10 cellular contexts compared by ENCODE assay signal in the genomic region with DNA sequence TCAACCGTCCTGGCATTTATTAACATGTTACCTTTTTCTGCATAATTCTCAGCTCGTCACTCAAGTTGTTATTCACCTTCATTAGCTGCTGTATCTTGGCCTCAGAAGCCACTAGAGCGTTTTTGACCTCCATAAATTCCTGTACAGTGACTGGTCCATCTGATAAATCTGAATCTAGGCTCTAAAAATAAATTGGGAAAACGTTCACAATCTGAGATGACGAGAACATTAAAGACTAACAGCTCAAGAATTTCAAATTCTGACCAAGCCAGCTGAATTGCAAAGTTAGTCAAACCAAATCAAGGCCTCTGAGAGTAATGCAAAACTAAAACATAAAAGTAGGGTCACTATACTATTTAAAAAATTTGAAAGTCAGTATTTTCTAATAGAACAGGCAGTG. TPM values are rescaled to one million over a fixed set of nuclear protein-coding genes. Genes with fewer than 3 reads are reported as not detected.
DNase-seq lines count a peak whose midpoint lies in the region; ATAC-seq and TF ChIP-seq lines count a peak whose summit lies in the region.
"Had no signal": no experiment of that assay in that cellular context is flagged by ENCODE, and none has a peak within 500 bp of the region (broad histone marks: within the 10 kb centered on the region; RNA-seq: fewer than 3 reads in every experiment).

No MANE protein-coding gene starts in this region.

- H3K4me3 ChIP-seq in stomach, result no peak overlapping the region
- H3K4me3 ChIP-seq: tibial nerve had no signal

- H3K36me3 ChIP-seq in stomach, result peaks cover 41 to 100% (median 88%) of the 10 kb centered on the region in 4 donors

- DNase-seq in activated T-cell treated with anti-CD3 and anti-CD28 coated beads, Interleukin-2, amount 50 U/mL, for 72 hours, result no peak
- DNase-seq in activated T-cell treated with anti-CD3 and anti-CD28 coated beads, Interleukin-2, amount 50 U/mL, for 1 hour, result no peak
- DNase-seq in amniotic stem cell (lab: John Stamatoyannopoulos, UW) (peak; percentile 79), hepatic stellate cell (ENCODE audit: low spot score) (peak; percentile 86), stomach (no peak), SK-N-DZ (ENCODE audit: low spot score) (no peak), NCI-H2171 (lab: John Stamatoyannopoulos, UW) (no peak), NCI-H1694 (lab: John Stamatoyannopoulos, UW) (no peak)
- DNase-seq: NCI-H2029 had no signal

- no peaks in the 10 kb centered on the region for H3K9me3 ChIP-seq in stomach
- H3K9me3 ChIP-seq: tibial nerve had no signal

- intact Hi-C loops in stomach (cut with DNase I; ENCODE audit: low total_unique reads), result no loop called here

- 63 to 74% (median 71%) methylated on average over 5 of the region's 5 CpGs for WGBS in stomach, 5 donors

- no peaks in the 10 kb centered on the region for H3K9me3 Mint-ChIP-seq in activated T-cell treated with anti-CD3 and anti-CD28 coated beads, Interleukin-2, amount 50 U/mL, for 72 hours

- peaks cover 0 to 63% (median 27%) of the 10 kb centered on the region in 4 donors for H3K4me1 ChIP-seq in stomach

- H3K36me3 Mint-ChIP-seq in activated T-cell treated with anti-CD3 and anti-CD28 coated beads, Interleukin-2, amount 50 U/mL, for 72 hours (ENCODE audit: insufficient read depth in 2 of 2), result peaks cover 11 to 37% of the 10 kb centered on the region in 2 donors

- H3K27ac Mint-ChIP-seq in activated T-cell treated with anti-CD3 and anti-CD28 coated beads, Interleukin-2, amount 50 U/mL, for 72 hours, result peak overlapping the region; percentile 1

- no peak for TF ChIP-seq EP300 in stomach (IDR thresholded peaks at IDR 0.05)

- no peak for ATAC-seq in activated T-cell treated with anti-CD3 and anti-CD28 coated beads, Interleukin-2, amount 50 U/mL, for 72 hours (replicated peaks in 1 of 2)

- no peak for TF ChIP-seq POLR2A in stomach (IDR thresholded peaks at IDR 0.05)

- no peak overlapping the region for H3K4me3 Mint-ChIP-seq in activated T-cell treated with anti-CD3 and anti-CD28 coated beads, Interleukin-2, amount 50 U/mL, for 72 hours

- peak overlapping the region in 4 of 5 donors; percentile 25 to 73 (median 60) for H3K27ac ChIP-seq in stomach

- H3K4me1 Mint-ChIP-seq in activated T-cell treated with anti-CD3 and anti-CD28 coated beads, Interleukin-2, amount 50 U/mL, for 72 hours (ENCODE audit: low read depth), result peaks cover 37% of the 10 kb centered on the region

- TF ChIP-seq CTCF in stomach (IDR thresholded peaks at IDR 0.05), result no peak

- H3K27me3 Mint-ChIP-seq in activated T-cell treated with anti-CD3 and anti-CD28 coated beads, Interleukin-2, amount 50 U/mL, for 72 hours (ENCODE audit: low read depth), result no peaks in the 10 kb centered on the region

- H3K27me3 ChIP-seq in stomach, result no peaks in the 10 kb centered on the region
- H3K27me3 ChIP-seq: tibial nerve had no signal

RNA-seq across cellular contexts. Expression of a gene that starts 45.0 kb away (rescaled TPM):
- total RNA-seq in activated T-cell treated with anti-CD3 and anti-CD28 coated beads, Interleukin-2, amount 50 U/mL, for 72 hours, result 10 to 100 TPM; 70.0 to 74.9 TPM
- total RNA-seq in stomach, result 10 to 100 TPM; 25.8 to 98.6 (median 61.0) TPM
- polyA plus RNA-seq in stomach, result 10 to 100 TPM in 1 of 3 donors, 1 to 10 TPM in 2; 6.4 to 10.6 (median 7.2) TPM
- polyA plus RNA-seq in SK-N-DZ (2014; cell fraction: cytosol; rRNA removed), result 11.4 and 14.0 TPM in 2 replicates
- 19.4 and 29.2 TPM in 2 replicates for polyA plus RNA-seq in SK-N-DZ (2014; cell fraction: nucleus; rRNA removed)

RNA-seq across cellular contexts. Expression of a gene that starts 48.1 kb away (rescaled TPM):
- 10 to 100 TPM; 67.8 to 72.8 TPM for total RNA-seq in activated T-cell treated with anti-CD3 and anti-CD28 coated beads, Interleukin-2, amount 50 U/mL, for 72 hours
- 100 to 1,000 TPM in 1 of 5 donors, 10 to 100 TPM in 4; 17.7 to 150 (median 56.6) TPM for total RNA-seq in stomach
- 10 to 100 TPM; 13.0 to 15.6 (median 13.6) TPM for polyA plus RNA-seq in stomach
- 40.7 and 64.8 TPM in 2 replicates for polyA plus RNA-seq in SK-N-DZ (2014; cell fraction: cytosol; rRNA removed)
- 70.7 and 95.2 TPM in 2 replicates for polyA plus RNA-seq in SK-N-DZ (2014; cell fraction: nucleus; rRNA removed)

RNA-seq across cellular contexts. Expression of a gene that starts 51.1 kb away (rescaled TPM):
- 10 to 100 TPM; 22.5 to 25.1 TPM for total RNA-seq in activated T-cell treated with anti-CD3 and anti-CD28 coated beads, Interleukin-2, amount 50 U/mL, for 72 hours
- 10 to 100 TPM; 13.8 to 45.5 (median 28.3) TPM for total RNA-seq in stomach
- 10 to 100 TPM in 1 of 3 donors, 1 to 10 TPM in 2; 7.9 to 11.9 (median 8.8) TPM for polyA plus RNA-seq in stomach
- polyA plus RNA-seq in SK-N-DZ (2014; cell fraction: cytosol; rRNA removed), result 18.7 and 22.4 TPM in 2 replicates
- 39.2 and 53.2 TPM in 2 replicates for polyA plus RNA-seq in SK-N-DZ (2014; cell fraction: nucleus; rRNA removed)

Comparison
In these comparisons a context has a peak if more than half of its experiments do, and no peak if none do; other contexts are left out.
1. DNase-seq: peak in amniotic stem cell (single experiment) and hepatic stellate cell (single experiment); none in activated T-cell treated with anti-CD3 and anti-CD28 coated beads, Interleukin-2, amount 50 U/mL, for 72 hours (0 of 2), activated T-cell treated with anti-CD3 and anti-CD28 coated beads, Interleukin-2, amount 50 U/mL, for 1 hour (single experiment), stomach (single experiment), SK-N-DZ (single experiment), NCI-H2171 (single experiment) and NCI-H1694 (single experiment).